ENCODE assay signal across 21 cellular contexts in the genomic region with DNA sequence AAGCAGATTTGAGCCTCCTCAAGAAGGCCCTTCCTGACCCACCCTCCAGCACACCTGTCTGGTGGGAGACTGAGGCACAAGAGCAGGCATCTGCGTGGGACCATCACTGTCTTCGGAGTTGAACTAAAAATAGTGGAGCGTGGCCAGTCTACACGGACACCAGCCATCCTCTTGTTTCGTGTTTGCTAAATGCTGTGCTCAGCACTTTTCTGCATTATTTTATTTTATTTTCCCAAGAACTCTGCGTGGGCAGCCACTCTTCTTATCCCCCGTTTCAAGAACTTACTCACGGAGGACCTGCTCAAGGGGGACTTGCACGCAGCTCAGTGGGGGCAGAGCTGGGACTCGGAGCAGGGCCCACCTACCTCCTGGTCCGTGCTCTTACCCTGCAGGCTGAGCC.
DNase-seq lines count a peak whose midpoint lies in the region; ATAC-seq, FAIRE-seq and TF ChIP-seq lines count a peak whose summit lies in the region.
"Had no signal": no experiment of that assay in that cellular context is flagged by ENCODE, and none has a peak within 500 bp of the region (broad histone marks: within the 10 kb centered on the region; RNA-seq: fewer than 3 reads in every experiment).

No MANE protein-coding gene starts in this region.

- TF ChIP-seq CTCF in A549 (IDR thresholded peaks at IDR 0.05) (no peak), GM23338 (conservative IDR thresholded peaks at IDR 0.05; ENCODE audit: low read depth in 2 of 2) (no peak), K562 (IDR thresholded peaks at IDR 0.05 in 2 of 3, conservative IDR thresholded peaks at IDR 0.05 in 1 of 3; ENCODE audit: insufficient read depth in 2 of 3, low read depth in 1 of 3, low read length in 3 of 3) (no peak), osteoblast (IDR thresholded peaks at IDR 0.05; ENCODE audit: extremely low read depth, low read depth, low read length) (no peak)

- H3K4me1 ChIP-seq in A549 (peaks cover 17% of the 10 kb centered on the region), GM23338 (ENCODE audit: insufficient read depth) (no peaks in the 10 kb centered on the region), K562 (replicated peaks in 1 of 2; ENCODE audit: control insufficient read depth in 2 of 2, insufficient read depth in 2 of 2, low read length in 2 of 2) (peaks cover 15 to 25% of the 10 kb centered on the region in 2 experiments), osteoblast (ENCODE audit: insufficient read depth, low read length) (peaks cover 21% of the 10 kb centered on the region)

- DNase-seq in A549 (ENCODE audit: low read depth in 1 of 2, low spot score in 1 of 2) (no peak), GM23338 (ENCODE audit: low spot score) (no peak), K562 (ENCODE audit: extremely low read depth in 1 of 4, low spot score in 3 of 4) (no peak), osteoblast (ENCODE audit: insufficient read length, low spot score, missing footprints) (peak; percentile 6)
- DNase-seq in activated naive CD8-positive, alpha-beta T cell treated with anti-CD3 and anti-CD28 coated beads for 36 hours: no peak
- no peak for DNase-seq in activated CD8-positive, alpha-beta memory T cell treated with anti-CD3 and anti-CD28 coated beads, Interleukin-2, amount 50 U/mL, for 48 hours
- DNase-seq: AML-193; CD4-positive, alpha-beta T cell; DMS153; DMS79; GDM1; HFFc6; KG1 had no signal

- no peaks in the 10 kb centered on the region for H3K9me1 ChIP-seq in K562 (ENCODE audit: control insufficient read depth, insufficient read depth, low read length)

- TF ChIP-seq RAD21 in A549 (conservative IDR thresholded peaks at IDR 0.05 in 1 of 2, IDR thresholded peaks at IDR 0.05 in 1 of 2) (no peak), K562 (CRISPR knock-in tag; conservative IDR thresholded peaks at IDR 0.05 in 1 of 2, IDR thresholded peaks at IDR 0.05 in 1 of 2) (no peak)

- H3K4me2 ChIP-seq in A549 (no peak overlapping the region), GM23338 (no peak overlapping the region), K562 (ENCODE audit: insufficient read depth, low read length) (no peak overlapping the region), osteoblast (ENCODE audit: insufficient read depth, low read length) (no peak overlapping the region)

- no peak for ATAC-seq in A549
- peak; percentile 49; the same call in 2 of the 3 replicates for ATAC-seq in GM23338
- ATAC-seq in K562: no peak
- ATAC-seq: HCT116 had no signal

- H3K27ac ChIP-seq in A549: peak overlapping the region in 1 of 2 experiments; percentile 27; a peak in 2 of 6 replicates
- H3K27ac ChIP-seq in GM23338 (ENCODE audit: low read depth): no peak overlapping the region
- H3K27ac ChIP-seq in K562 (ENCODE audit: extremely low read depth, low read depth, low read length): no peak overlapping the region
- H3K27ac ChIP-seq in osteoblast (ENCODE audit: low read depth, low read length): no peak overlapping the region
- H3K27ac ChIP-seq: C4-2B, HL-60 had no signal

- 0 out of 4 replicates have a peak overlapping the region, but pooled peaks of 1 of the 2 experiments have one; percentile 10 for H3K9ac ChIP-seq in K562 (ENCODE audit: insufficient read depth in 1 of 2, low read depth in 2 of 2, low read length in 2 of 2)

- peaks cover 10% of the 10 kb centered on the region for H3K27me3 Mint-ChIP-seq in GM23338 (ENCODE audit: insufficient read depth, low read depth, poor library complexity)
- H3K27me3 Mint-ChIP-seq in activated naive CD8-positive, alpha-beta T cell treated with anti-CD3 and anti-CD28 coated beads for 36 hours: no peaks in the 10 kb centered on the region
- H3K27me3 Mint-ChIP-seq: CD4-positive, alpha-beta T cell; IgD-negative memory B cell had no signal

- H3K9me3 ChIP-seq in A549 (no peaks in the 10 kb centered on the region), K562 (replicated peaks; ENCODE audit: control insufficient read depth, insufficient read depth, low read depth, low read length) (no peaks in the 10 kb centered on the region), osteoblast (ENCODE audit: low read depth, low read length) (no peaks in the 10 kb centered on the region)

- intact Hi-C loops in K562 (cut with micrococcal nuclease): no loop called here

- H3K4me3 Mint-ChIP-seq in GM23338: no peak overlapping the region
- H3K4me3 Mint-ChIP-seq in activated naive CD8-positive, alpha-beta T cell treated with anti-CD3 and anti-CD28 coated beads for 36 hours: no peak overlapping the region
- H3K4me3 Mint-ChIP-seq: CD4-positive, alpha-beta T cell; HFFc6; IgD-negative memory B cell had no signal

- H2AFZ ChIP-seq in GM23338 (no peak overlapping the region), K562 (ENCODE audit: low read depth, low read length) (no peak overlapping the region), osteoblast (ENCODE audit: low read length) (no peak overlapping the region)

- H3K9me2 ChIP-seq in GM23338 (ENCODE audit: insufficient read depth): no peaks in the 10 kb centered on the region

- no peaks in the 10 kb centered on the region for H3F3A ChIP-seq in GM23338 (replicated peaks; ENCODE audit: low read depth)

- no peaks in the 10 kb centered on the region for H3K36me3 ChIP-seq in GM23338 (ENCODE audit: insufficient read depth)
- H3K36me3 ChIP-seq in K562 (ENCODE audit: control insufficient read depth, insufficient read depth, low read length): no peaks in the 10 kb centered on the region
- no peaks in the 10 kb centered on the region for H3K36me3 ChIP-seq in osteoblast (ENCODE audit: insufficient read depth, low read length)

- in situ Hi-C loops in K562 (cut with MboI): no loop called here

- no peaks in the 10 kb centered on the region for H3K36me3 Mint-ChIP-seq in GM23338 (ENCODE audit: low read depth)
- H3K36me3 Mint-ChIP-seq in activated naive CD8-positive, alpha-beta T cell treated with anti-CD3 and anti-CD28 coated beads for 36 hours: no peaks in the 10 kb centered on the region
- H3K36me3 Mint-ChIP-seq: IgD-negative memory B cell had no signal

- CTCF ChIA-PET in A549 (lab: Yijun Ruan, JAX) (interaction anchor here (0.6 to 17.2 kb wide), 7 partner anchors 10 to 123 kb away, joined by 3 to 249 read pairs (median 6); no protein-coding TSS in a partner anchor), K562 (lab: Yijun Ruan, JAX; ENCODE audit: low intra/inter-chr PET ratio) (no interaction called here)

- H3K79me2 ChIP-seq in GM23338 (replicated peaks; ENCODE audit: insufficient read depth) (no peaks in the 10 kb centered on the region), K562 (ENCODE audit: control insufficient read depth, insufficient read depth, low read length) (no peaks in the 10 kb centered on the region), osteoblast (ENCODE audit: insufficient read depth, low read length) (no peaks in the 10 kb centered on the region)

- H3K9me3 Mint-ChIP-seq in GM23338: no peaks in the 10 kb centered on the region; the same call in 2 of the 3 replicates
- no peaks in the 10 kb centered on the region for H3K9me3 Mint-ChIP-seq in activated naive CD8-positive, alpha-beta T cell treated with anti-CD3 and anti-CD28 coated beads for 36 hours
- H3K9me3 Mint-ChIP-seq: CD4-positive, alpha-beta T cell; HFFc6; IgD-negative memory B cell had no signal

- no peak for TF ChIP-seq POLR2A in A549 (IDR thresholded peaks at IDR 0.05; ENCODE audit: low read length)
- no peak for TF ChIP-seq POLR2A in K562 (conservative IDR thresholded peaks at IDR 0.05)

- no TSS peak for BruUV-seq in K562 (replicated peaks; lab: Mats Ljungman, UMichigan)

- H4K20me1 ChIP-seq in GM23338 (replicated peaks; ENCODE audit: insufficient read depth): no peaks in the 10 kb centered on the region
- no peaks in the 10 kb centered on the region for H4K20me1 ChIP-seq in K562 (replicated peaks; ENCODE audit: control insufficient read depth, insufficient read depth, low read length)
- H4K20me1 ChIP-seq in osteoblast (ENCODE audit: insufficient read depth, low read length): no peaks in the 10 kb centered on the region

- no peak for FAIRE-seq in A549 (lab: Jason Lieb, UNC)
- no peak for FAIRE-seq in K562 (lab: Jason Lieb, UNC)
- FAIRE-seq: A204.1, GM12892, GM18507, H54 had no signal

- H3K4me1 Mint-ChIP-seq in GM23338: peaks cover 7% of the 10 kb centered on the region
- no peaks in the 10 kb centered on the region for H3K4me1 Mint-ChIP-seq in activated naive CD8-positive, alpha-beta T cell treated with anti-CD3 and anti-CD28 coated beads for 36 hours

- POLR2A ChIA-PET in A549 (lab: Yijun Ruan, JAX) (no interaction called here), K562 (lab: Yijun Ruan, JAX) (no interaction called here)

- no peak overlapping the region for H3K27ac Mint-ChIP-seq in GM23338
- no peak overlapping the region for H3K27ac Mint-ChIP-seq in activated naive CD8-positive, alpha-beta T cell treated with anti-CD3 and anti-CD28 coated beads for 36 hours
- H3K27ac Mint-ChIP-seq: CD4-positive, alpha-beta T cell; HFFc6 had no signal

- no peak overlapping the region for H3K4me3 ChIP-seq in A549
- H3K4me3 ChIP-seq in GM23338: no peak overlapping the region
- H3K4me3 ChIP-seq in K562: no peak overlapping the region
- H3K4me3 ChIP-seq in osteoblast (ENCODE audit: insufficient read depth, low read length): no peak overlapping the region

- 84% methylated on average over 11 of the region's 11 CpGs for WGBS in A549 (ENCODE audit: missing lambda C conversion rate)
- WGBS in K562 (ENCODE audit: insufficient coverage, low coverage, missing lambda C conversion rate): 69% methylated on average over 11 of the region's 11 CpGs

- H3K27me3 ChIP-seq in GM23338 (ENCODE audit: insufficient read depth): no peaks in the 10 kb centered on the region
- H3K27me3 ChIP-seq in K562 (ENCODE audit: control insufficient read depth in 2 of 2, insufficient read depth in 2 of 2, low read length in 2 of 2): no peaks in the 10 kb centered on the region
- no peaks in the 10 kb centered on the region for H3K27me3 ChIP-seq in osteoblast (ENCODE audit: insufficient read depth, low read length)

- TF ChIP-seq EP300 in A549 (IDR thresholded peaks at IDR 0.05) (no peak), K562 (IDR thresholded peaks at IDR 0.05; ENCODE audit: low read length) (no peak)

TF ChIP-seq in A549, 52 proteins besides CTCF, POLR2A, EP300 and RAD21 (continues in another document):
- TF ChIP-seq HOXB13 (CRISPR knock-in tag; IDR thresholded peaks at IDR 0.05; ENCODE audit: low read depth) (no peak), RARB (CRISPR knock-in tag; IDR thresholded peaks at IDR 0.05) (no peak), ZFP36 (IDR thresholded peaks at IDR 0.05; ENCODE audit: borderline replicate concordance, partially characterized antibody) (no peak), CHD4 (IDR thresholded peaks at IDR 0.05; ENCODE audit: borderline replicate concordance) (no peak)

TF ChIP-seq in K562, 482 proteins besides CTCF, POLR2A, EP300 and RAD21 (continues in another document):
- no peak for TF ChIP-seq CCAR2 (IDR thresholded peaks at IDR 0.05; ENCODE audit: low read depth, low read length)
- TF ChIP-seq ZNF75A (CRISPR knock-in tag; IDR thresholded peaks at IDR 0.05): no peak

Comparison
In these comparisons a context has a peak if more than half of its experiments do, and no peak if none do; other contexts are left out.
1. Of the 35 proteins assayed by ChIP-seq in both K562 and A549: peak only in K562: none; only in A549: none; in both: MAFK; in neither: 34.